ENCODE assay signal across 20 cellular contexts in genomic region chr15:70385052-70385451, GRCh38.
"Had no signal": no experiment of that assay in that cellular context is flagged by ENCODE, and none has a peak within 500 bp of the region (broad histone marks: within the 10 kb centered on the region; RNA-seq: fewer than 3 reads in every experiment).

No MANE protein-coding gene starts in this region.

- H3K27me3 ChIP-seq: ascending aorta, gastroesophageal sphincter, testis, uterus had no signal

- H3K36me3 Mint-ChIP-seq: memory B cell had no signal

- H3K9me3 Mint-ChIP-seq: effector memory CD8-positive, alpha-beta T cell; memory B cell had no signal

- H3K4me1 ChIP-seq: ascending aorta, gastroesophageal sphincter, testis, uterus had no signal

- H3K9me3 ChIP-seq: ascending aorta, testis, uterus had no signal

- H3K4me3 ChIP-seq: ascending aorta, gastroesophageal sphincter, testis, uterus had no signal

- DNase-seq: activated CD4-positive, alpha-beta T cell treated with anti-CD3 and anti-CD28 coated beads, Interleukin-2, amount 50 U/mL, for 1 hour; central memory CD4-positive, alpha-beta T cell; effector memory CD8-positive, alpha-beta T cell; hypothalamus; nucleus accumbens; small intestine; stimulated activated CD4-positive, alpha-beta T cell treated with anti-CD3 and anti-CD28 coated beads, Interleukin-15, amount 100 ng/mL, for 24 hours; stimulated activated CD8-positive, alpha-beta memory T cell treated with anti-CD3 and anti-CD28 coated beads, Interleukin-4, amount 100 ng/mL, for 48 hours; stimulated activated naive B cell treated with anti-CD40 and anti-IgM and Interleukin-4, amounts not matched to agents 10 μg/mL and 1 μg/mL and 100 μg/mL, for 72 hours; testis; trophoblast cell; uterus had no signal

- H3K36me3 ChIP-seq: ascending aorta, gastroesophageal sphincter, uterus had no signal

- ATAC-seq: activated CD4-positive, CD25-positive, alpha-beta regulatory T cell treated with anti-CD3 and anti-CD28 coated beads, Interleukin-2, amount 50 U/mL, for 24 hours; activated CD8-positive, alpha-beta T cell treated with anti-CD3 and anti-CD28 coated beads, Interleukin-2, amount 10 ng/mL, durations not matched to agents 7 days and 5 days; activated naive CD4-positive, alpha-beta T cell treated with anti-CD3 and anti-CD28 coated beads, Interleukin-2, amount 50 U/mL, for 72 hours; effector memory CD8-positive, alpha-beta T cell; gastroesophageal sphincter; sciatic nerve; stimulated activated naive B cell treated with anti-CD40 and anti-IgM and Interleukin-4, amounts not matched to agents 10 μg/mL and 1 μg/mL and 100 μg/mL, for 72 hours had no signal

- H3K4me3 Mint-ChIP-seq: activated CD8-positive, alpha-beta T cell treated with anti-CD3 and anti-CD28 coated beads, Interleukin-2, amount 10 ng/mL, durations not matched to agents 7 days and 5 days; effector memory CD8-positive, alpha-beta T cell; memory B cell; nephron; stimulated activated naive B cell treated with anti-CD40 and anti-IgM and Interleukin-4, amounts not matched to agents 10 μg/mL and 1 μg/mL and 100 μg/mL, for 72 hours had no signal

- H3K27me3 Mint-ChIP-seq: memory B cell had no signal

- H3K27ac Mint-ChIP-seq: activated CD8-positive, alpha-beta T cell treated with anti-CD3 and anti-CD28 coated beads, Interleukin-2, amount 10 ng/mL, durations not matched to agents 7 days and 5 days; activated naive CD4-positive, alpha-beta T cell treated with anti-CD3 and anti-CD28 coated beads, Interleukin-2, amount 50 U/mL, for 72 hours; effector memory CD8-positive, alpha-beta T cell; memory B cell; nephron; stimulated activated naive B cell treated with anti-CD40 and anti-IgM and Interleukin-4, amounts not matched to agents 10 μg/mL and 1 μg/mL and 100 μg/mL, for 72 hours had no signal
